Comparison of ENCODE assay signal across 21 cellular contexts in genomic region chr1:229185913-229186312, GRCh38.
"Had no signal": no experiment of that assay in that cellular context is flagged by ENCODE, and none has a peak within 500 bp of the region (broad histone marks: within the 10 kb centered on the region; RNA-seq: fewer than 3 reads in every experiment).

No MANE protein-coding gene starts in this region.

- H3K27ac ChIP-seq: esophagus muscularis mucosa, left lung, neutrophil, parathyroid adenoma, SJSA1, transverse colon had no signal

- H3K4me3 Mint-ChIP-seq: brain, nephron, WTC11 had no signal

- H3K27ac Mint-ChIP-seq: brain, nephron, WTC11 had no signal

- ATAC-seq: left lung, right cardiac atrium, WTC11 had no signal

- H3K9ac ChIP-seq: parathyroid adenoma had no signal

- DNase-seq: activated naive CD4-positive, alpha-beta T cell treated with Interleukin-2 at 50 U/mL for 16 hours; aorta; central memory CD4-positive, alpha-beta T cell; effector memory CD4-positive, alpha-beta T cell; foreskin melanocyte; left lung; midbrain; right cardiac atrium; stimulated activated CD4-positive, alpha-beta T cell treated with anti-CD3 and anti-CD28 coated beads, Interleukin-12 subunit alpha, Interleukin-12 subunit beta, amount 100 ng/mL, for 4 hours; T-helper 9 cell; transverse colon had no signal

- H2AFZ ChIP-seq: parathyroid adenoma had no signal

- H3K4me3 ChIP-seq: esophagus muscularis mucosa, left lung, lung, SJSA1, suprapubic skin, transverse colon had no signal

- H3K36me3 ChIP-seq: esophagus muscularis mucosa, left lung, neutrophil, SJSA1, suprapubic skin, transverse colon had no signal

- H3K9me3 ChIP-seq: esophagus muscularis mucosa, left lung, neutrophil, SJSA1, suprapubic skin, transverse colon had no signal

- H3K27me3 ChIP-seq: esophagus muscularis mucosa, left lung, neutrophil, SJSA1, suprapubic skin, transverse colon had no signal

- H3K4me1 Mint-ChIP-seq: brain, nephron had no signal

- H3K36me3 Mint-ChIP-seq: brain, WTC11 had no signal

- H3K4me1 ChIP-seq: esophagus muscularis mucosa, parathyroid adenoma, SJSA1, transverse colon had no signal

- H3K9me3 Mint-ChIP-seq: nephron had no signal

- H3K27me3 Mint-ChIP-seq: stimulated activated naive CD8-positive, alpha-beta T cell treated with anti-CD3 and anti-CD28 coated beads, Interleukin-15, amount 100 ng/mL, for 72 hours had no signal

- H3K79me2 ChIP-seq: parathyroid adenoma had no signal
